ENCODE assay signal across 10 cellular contexts in genomic region chr16:23296994-23297393, GRCh38. TPM values are rescaled to one million over a fixed set of nuclear protein-coding genes. Genes with fewer than 3 reads are reported as not detected.
A peak's percentile ranks its signal among the peaks of the same experiment; 100 is the strongest.
DNase-seq lines count a peak whose midpoint lies in the region; ATAC-seq, FAIRE-seq and TF ChIP-seq lines count a peak whose summit lies in the region.
"Had no signal": no experiment of that assay in that cellular context is flagged by ENCODE, and none has a peak within 500 bp of the region (broad histone marks: within the 10 kb centered on the region; RNA-seq: fewer than 3 reads in every experiment).

No MANE protein-coding gene starts in this region.

- H3K36me3 ChIP-seq in A673 (ENCODE audit: insufficient read depth, low read length, poor library complexity, severe bottlenecking) = no peaks in the 10 kb centered on the region

- H3K4me3 ChIP-seq in A673 (ENCODE audit: low read depth, low read length, poor library complexity, severe bottlenecking) (no peak overlapping the region), epithelial cell of proximal tubule (ENCODE audit: low read depth, low read length) (no peak overlapping the region)

- peaks cover 23 to 25% of the 10 kb centered on the region in 2 donors for H3K27me3 Mint-ChIP-seq in natural killer cell (ENCODE audit: low read depth in 2 of 2)
- peaks cover 33% of the 10 kb centered on the region for H3K27me3 Mint-ChIP-seq in activated T-helper 17 cell treated with anti-CD3 and anti-CD28 coated beads, Interleukin-2, amount 50 U/mL, for 72 hours

- H3K27ac Mint-ChIP-seq in natural killer cell = no peak overlapping the region
- H3K27ac Mint-ChIP-seq in activated T-helper 17 cell treated with anti-CD3 and anti-CD28 coated beads, Interleukin-2, amount 50 U/mL, for 72 hours = no peak overlapping the region

- no peak overlapping the region for H3K27ac ChIP-seq in A673 (ENCODE audit: low read depth, low read length, poor library complexity, severe bottlenecking)

- FAIRE-seq in RCC 7860 (lab: Jason Lieb, UNC) = no peak

- CTCF ChIA-PET in A673 (lab: Charles Lee) = no interaction called here

- intact Hi-C loops in A673 (cut with micrococcal nuclease; ENCODE audit: unreplicated experiment) (no loop called here), natural killer cell (cut with micrococcal nuclease) (no loop called here)

- DNase-seq in A673 (ENCODE audit: low spot score) = peak; percentile 53
- peak; percentile 11 for DNase-seq in GM04503 (ENCODE audit: low read depth)
- DNase-seq in NCI-H1930 (lab: John Stamatoyannopoulos, UW) = peak; percentile 17 to 25
- no peak for DNase-seq in epithelial cell of proximal tubule (ENCODE audit: low read depth)
- DNase-seq in RCC 7860 (ENCODE audit: low spot score) = no peak
- DNase-seq in activated naive CD4-positive, alpha-beta T cell treated with anti-CD3 and anti-CD28 coated beads, Interleukin-2, amount 50 U/mL, for 16 hours = no peak
- no peak for DNase-seq in natural killer cell
- DNase-seq: activated naive CD4-positive, alpha-beta T cell had no signal

- H3K4me1 Mint-ChIP-seq in natural killer cell = no peaks in the 10 kb centered on the region
- peaks cover 4% of the 10 kb centered on the region for H3K4me1 Mint-ChIP-seq in activated T-helper 17 cell treated with anti-CD3 and anti-CD28 coated beads, Interleukin-2, amount 50 U/mL, for 72 hours

- TF ChIP-seq CTCF in A673 (conservative IDR thresholded peaks at IDR 0.05; ENCODE audit: low read depth, low read length) = peak; percentile 50
- peak; percentile 12 for TF ChIP-seq CTCF in epithelial cell of proximal tubule (conservative IDR thresholded peaks at IDR 0.05; ENCODE audit: low read depth, low read length)
- no peak for TF ChIP-seq CTCF in natural killer cell (IDR thresholded peaks at IDR 0.05)

- H3K9me3 Mint-ChIP-seq in natural killer cell = no peaks in the 10 kb centered on the region
- H3K9me3 Mint-ChIP-seq in activated T-helper 17 cell treated with anti-CD3 and anti-CD28 coated beads, Interleukin-2, amount 50 U/mL, for 72 hours = no peaks in the 10 kb centered on the region

- no peak overlapping the region for H3K4me3 Mint-ChIP-seq in natural killer cell
- H3K4me3 Mint-ChIP-seq in activated T-helper 17 cell treated with anti-CD3 and anti-CD28 coated beads, Interleukin-2, amount 50 U/mL, for 72 hours = no peak overlapping the region

- no peak for ATAC-seq in natural killer cell
- no peak for ATAC-seq in activated T-helper 17 cell treated with anti-CD3 and anti-CD28 coated beads, Interleukin-2, amount 50 U/mL, for 72 hours (replicated peaks)

- peaks cover 9% of the 10 kb centered on the region for H3K27me3 ChIP-seq in A673 (replicated peaks; ENCODE audit: insufficient read depth, low read depth, low read length, poor library complexity)

- H3K4me1 ChIP-seq in A673 (ENCODE audit: insufficient read depth, low read length, poor library complexity, severe bottlenecking) = no peaks in the 10 kb centered on the region

- H3K36me3 Mint-ChIP-seq in natural killer cell = no peaks in the 10 kb centered on the region
- H3K36me3 Mint-ChIP-seq in activated T-helper 17 cell treated with anti-CD3 and anti-CD28 coated beads, Interleukin-2, amount 50 U/mL, for 72 hours (ENCODE audit: low read depth) = no peaks in the 10 kb centered on the region

- no peaks in the 10 kb centered on the region for H3K9me3 ChIP-seq in A673 (ENCODE audit: low read depth, low read length, poor library complexity, severe bottlenecking)

- BruUV-seq in A673 (replicated peaks; lab: Mats Ljungman, UMichigan) = no TSS peak

- POLR2A ChIA-PET in A673 (lab: Charles Lee; ENCODE audit: low non-redundant PET) = no interaction called here

RNA-seq across cellular contexts. Expression of gene SCNN1B, which starts 5.1 kb away (rescaled TPM):
- total RNA-seq in A673 (2021) (1.5 and 2.5 TPM in 2 replicates), epithelial cell of proximal tubule (0.07 and 0.17 TPM in 2 replicates), natural killer cell (not detected)
- total RNA-seq in activated T-helper 17 cell treated with anti-CD3 and anti-CD28 coated beads, Interleukin-2, amount 50 U/mL, for 72 hours = not detected
- total RNA-seq: RPMI7951 had no signal

Comparison
In these comparisons a context has a peak if more than half of its experiments do, and no peak if none do; other contexts are left out.
1. DNase-seq: peak in A673 (single experiment), GM04503 (single experiment) and NCI-H1930 (2 of 2); none in epithelial cell of proximal tubule (single experiment), RCC 7860 (single experiment), activated naive CD4-positive, alpha-beta T cell treated with anti-CD3 and anti-CD28 coated beads, Interleukin-2, amount 50 U/mL, for 16 hours (single experiment) and natural killer cell (single experiment).